8 cellular contexts compared by ENCODE assay signal in the genomic region with DNA sequence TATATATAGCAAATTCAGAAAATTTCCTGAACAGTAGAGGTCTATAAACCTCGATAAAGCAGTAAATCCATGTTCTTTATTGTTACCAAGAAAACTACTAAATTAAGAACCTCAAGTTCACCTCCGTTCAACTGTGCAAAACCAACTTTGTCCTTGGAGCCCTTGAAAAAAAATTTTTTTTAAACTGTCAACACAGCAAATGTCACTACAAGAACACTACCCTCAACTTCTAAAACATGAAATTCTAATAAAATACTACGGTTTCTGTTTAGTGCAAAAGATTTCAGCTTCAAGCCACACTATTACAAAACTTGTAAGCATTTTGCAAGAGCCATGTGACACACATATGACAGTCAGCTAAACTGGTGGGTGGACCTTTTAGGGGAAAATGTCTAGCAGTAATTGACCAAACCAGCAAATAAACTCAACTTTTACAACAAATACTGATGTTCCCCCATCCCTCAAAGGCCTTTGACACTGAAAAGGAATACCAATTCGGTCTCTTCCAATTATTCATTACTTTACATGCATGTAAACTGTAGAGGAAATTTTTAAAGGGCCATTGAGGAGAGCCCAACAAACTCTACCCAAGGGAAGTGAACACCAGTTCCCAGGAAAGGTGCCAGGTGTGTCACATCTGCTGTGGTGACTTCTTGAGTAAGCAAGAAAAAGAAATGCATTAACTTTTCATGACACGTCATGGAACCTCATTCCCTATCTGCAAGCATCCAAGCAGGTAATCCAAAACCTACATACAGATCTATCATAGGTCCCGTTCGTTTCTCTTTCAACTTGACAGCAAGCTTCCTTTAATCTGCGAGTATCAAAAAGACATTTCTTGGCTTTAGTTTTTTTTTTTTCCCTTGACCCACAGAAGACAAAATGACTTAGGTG. TPM values are rescaled to one million over a fixed set of nuclear protein-coding genes. Genes with fewer than 3 reads are reported as not detected.
DNase-seq lines count a peak whose midpoint lies in the region; ATAC-seq and TF ChIP-seq lines count a peak whose summit lies in the region.

No MANE protein-coding gene starts in this region.

- no peak for DNase-seq in BE2C
- DNase-seq in IMR-90, result peak; percentile 45
- no peak for DNase-seq in activated naive CD8-positive, alpha-beta T cell treated with anti-CD3 and anti-CD28 coated beads, Interleukin-2, amount 10 ng/mL, durations not matched to agents 7 days and 5 days
- DNase-seq in iris pigment epithelial cell (ENCODE audit: low read depth), result peak; percentile 54
- peak; percentile 53 for DNase-seq in stomach

- no peak overlapping the region for H2BK20ac ChIP-seq in IMR-90 (ENCODE audit: low read depth, low read length)

- peaks cover 63% of the 10 kb centered on the region for H4K20me1 ChIP-seq in IMR-90 (ENCODE audit: insufficient read depth, low read length)

- H3K27me3 Mint-ChIP-seq in activated naive CD8-positive, alpha-beta T cell treated with anti-CD3 and anti-CD28 coated beads, Interleukin-2, amount 10 ng/mL, durations not matched to agents 7 days and 5 days, result no peaks in the 10 kb centered on the region

- H3K9me3 Mint-ChIP-seq in activated naive CD8-positive, alpha-beta T cell treated with anti-CD3 and anti-CD28 coated beads, Interleukin-2, amount 10 ng/mL, durations not matched to agents 7 days and 5 days, result no peaks in the 10 kb centered on the region

- TF ChIP-seq POLR2A in IMR-90 (IDR thresholded peaks at IDR 0.05; ENCODE audit: low read depth, low read length), result no peak
- TF ChIP-seq POLR2A in stomach (IDR thresholded peaks at IDR 0.05), result no peak

- H3K4me1 ChIP-seq in BE2C (no peaks in the 10 kb centered on the region), IMR-90 (ENCODE audit: control insufficient read depth, insufficient read depth, low read length) (peaks cover 9% of the 10 kb centered on the region), stomach (peaks cover 42 to 61% (median 54%) of the 10 kb centered on the region in 4 donors)

- H2BK5ac ChIP-seq in IMR-90 (ENCODE audit: low read depth, low read length, poor library complexity, severe bottlenecking), result peak overlapping the region; percentile 90

- no peak overlapping the region for H2AFZ ChIP-seq in IMR-90 (replicated peaks; ENCODE audit: low read length, poor library complexity)

- no TSS peak for BruUV-seq in IMR-90 (replicated peaks; lab: Mats Ljungman, UMichigan)

- H3K4me3 ChIP-seq in BE2C (ENCODE audit: low read depth, low read length) (peak overlapping the region; percentile 86), IMR-90 (ENCODE audit: insufficient read depth, low read depth, low read length) (peak overlapping the region; percentile 72), stomach (peak overlapping the region; percentile 81 to 96 (median 90))

- no peak overlapping the region for H4K8ac ChIP-seq in IMR-90 (ENCODE audit: low read depth in 2 of 2, low read length in 2 of 2)

- H3K9ac ChIP-seq in IMR-90 (ENCODE audit: low read depth, low read length), result peak overlapping the region; percentile 95

- peak overlapping the region; percentile 100 for H3K4me3 Mint-ChIP-seq in activated naive CD8-positive, alpha-beta T cell treated with anti-CD3 and anti-CD28 coated beads, Interleukin-2, amount 10 ng/mL, durations not matched to agents 7 days and 5 days

- no peak overlapping the region for H2AK5ac ChIP-seq in IMR-90 (ENCODE audit: low read depth, low read length)

- in situ Hi-C loops in IMR-90 (cut with MboI; ENCODE audit: low sequenced_read_pairs), result no loop called here

- 71% methylated on average over 1 of the region's 8 CpGs; no CpG with 5 or more reads in 1 of the 2 experiments for WGBS in IMR-90 (ENCODE audit: extremely low coverage in 2 of 2, insufficient read length in 1 of 2), 2 experiments
- 5 to 10% (median 6%) methylated on average over 8 of the region's 8 CpGs for WGBS in stomach, 5 donors

- peak overlapping the region; percentile 89; the same call in 1 of the 2 replicates for H3K56ac ChIP-seq in IMR-90 (ENCODE audit: extremely low read depth, insufficient read depth, low read length)

- no peak for TF ChIP-seq CTCF in BE2C (IDR thresholded peaks at IDR 0.05; ENCODE audit: low read depth, low read length)
- no peak for TF ChIP-seq CTCF in IMR-90 (conservative IDR thresholded peaks at IDR 0.05; ENCODE audit: low read depth, low read length)
- TF ChIP-seq CTCF in stomach (IDR thresholded peaks at IDR 0.05), result no peak

- H3K27ac ChIP-seq in IMR-90 (ENCODE audit: insufficient read depth, low read length) (peak overlapping the region; percentile 36; the same call in 1 of the 2 replicates), stomach (peak overlapping the region; percentile 50 to 99 (median 98))

- dilution Hi-C loops in IMR-90 (cut with HindIII; ENCODE audit: low sequenced_read_pairs, unreplicated experiment), result no loop called here

- peaks cover 7% of the 10 kb centered on the region; the same call in 1 of the 2 replicates for H3K9me1 ChIP-seq in IMR-90 (ENCODE audit: insufficient read depth, low read length)

- peak overlapping the region; percentile 88 for H3K23ac ChIP-seq in IMR-90 (ENCODE audit: low read depth, low read length)

- H4K91ac ChIP-seq in IMR-90 (ENCODE audit: insufficient read depth, low read depth, low read length), result no peak overlapping the region

- H3K4me2 ChIP-seq in IMR-90 (ENCODE audit: low read depth, low read length), result peak overlapping the region; percentile 100

- peaks cover 5% of the 10 kb centered on the region for H3K36me3 Mint-ChIP-seq in activated naive CD8-positive, alpha-beta T cell treated with anti-CD3 and anti-CD28 coated beads, Interleukin-2, amount 10 ng/mL, durations not matched to agents 7 days and 5 days

- CTCF ChIA-PET in IMR-90 (lab: Yijun Ruan, JAX), result no interaction called here

- H3K4me1 Mint-ChIP-seq in activated naive CD8-positive, alpha-beta T cell treated with anti-CD3 and anti-CD28 coated beads, Interleukin-2, amount 10 ng/mL, durations not matched to agents 7 days and 5 days, result peaks cover 30% of the 10 kb centered on the region

- no peak overlapping the region for H2AK9ac ChIP-seq in IMR-90 (replicated peaks; ENCODE audit: low read depth, low read length, poor library complexity)

- no peak overlapping the region for H4K5ac ChIP-seq in IMR-90 (ENCODE audit: low read depth, low read length)

- no peak overlapping the region for H2BK120ac ChIP-seq in IMR-90 (ENCODE audit: low read depth, low read length)

- no peak for TF ChIP-seq RAD21 in IMR-90 (IDR thresholded peaks at IDR 0.05; ENCODE audit: low read length)

- H3K18ac ChIP-seq in IMR-90 (ENCODE audit: low read depth, low read length), result no peak overlapping the region

- intact Hi-C loops in IMR-90 (cut with micrococcal nuclease) (loop anchor here (5.0 kb wide), 1 partner anchor 41 kb away; no protein-coding TSS in a partner anchor), stomach (cut with DNase I; ENCODE audit: low total_unique reads) (no loop called here)

- H3K4ac ChIP-seq in IMR-90 (ENCODE audit: low read depth, low read length), result no peak overlapping the region

- H3K27ac Mint-ChIP-seq in activated naive CD8-positive, alpha-beta T cell treated with anti-CD3 and anti-CD28 coated beads, Interleukin-2, amount 10 ng/mL, durations not matched to agents 7 days and 5 days, result peak overlapping the region; percentile 99

- ATAC-seq in IMR-90 (ENCODE audit: low read depth) (no peak), GM21390 (IDR thresholded peaks at IDR 0.05; ENCODE audit: unreplicated experiment) (no peak), GM21526 (IDR thresholded peaks at IDR 0.05; ENCODE audit: low FRiP score, unreplicated experiment) (no peak), HG03025 (IDR thresholded peaks at IDR 0.05; ENCODE audit: low FRiP score, unreplicated experiment) (no peak)
- no peak for ATAC-seq in activated naive CD8-positive, alpha-beta T cell treated with anti-CD3 and anti-CD28 coated beads, Interleukin-2, amount 10 ng/mL, durations not matched to agents 7 days and 5 days (ENCODE audit: low read depth)

- H3K36me3 ChIP-seq in BE2C (no peaks in the 10 kb centered on the region), IMR-90 (ENCODE audit: control insufficient read depth, insufficient read depth, low read length) (no peaks in the 10 kb centered on the region), stomach (no peaks in the 10 kb centered on the region)

- no peak overlapping the region for H2BK15ac ChIP-seq in IMR-90 (ENCODE audit: low read depth, low read length)

- peak overlapping the region; percentile 56 for H3K14ac ChIP-seq in IMR-90 (replicated peaks; ENCODE audit: low read depth, low read length)

- TF ChIP-seq EP300 in stomach (IDR thresholded peaks at IDR 0.05), result no peak

- peaks cover 3 to 13% of the 10 kb centered on the region in 2 experiments; a peak in 3 of 4 replicates for H3K79me1 ChIP-seq in IMR-90 (ENCODE audit: low read depth in 1 of 2, low read length in 2 of 2)

- no peaks in the 10 kb centered on the region for H3K9me3 ChIP-seq in BE2C
- no peaks in the 10 kb centered on the region for H3K9me3 ChIP-seq in IMR-90 (ENCODE audit: control insufficient read depth, insufficient read depth, low read length)
- no peaks in the 10 kb centered on the region for H3K9me3 ChIP-seq in stomach

- H3K27me3 ChIP-seq in BE2C (no peaks in the 10 kb centered on the region), IMR-90 (ENCODE audit: control insufficient read depth, insufficient read depth, low read length) (no peaks in the 10 kb centered on the region), stomach (no peaks in the 10 kb centered on the region)

- POLR2A ChIA-PET in IMR-90 (lab: Charles Lee; ENCODE audit: unreplicated experiment), result interaction anchor here (0.7 kb wide), 2 partner anchors 27 to 494 kb away, joined by 8 to 14 read pairs; no protein-coding TSS in a partner anchor
- POLR2A ChIA-PET in activated naive CD8-positive, alpha-beta T cell treated with anti-CD3 and anti-CD28 coated beads, Interleukin-2, amount 10 ng/mL, durations not matched to agents 7 days and 5 days (lab: Charles Lee), result interaction anchor here (0.6 to 3.1 kb wide), 10 partner anchors 9 to 519 kb away, joined by 3 to 43 read pairs (median 6); a partner anchor contains a TSS

TF ChIP-seq in IMR-90, 13 proteins besides CTCF, POLR2A, EP300 and RAD21 (continues in another document):
- no peak for TF ChIP-seq RFX5 (IDR thresholded peaks at IDR 0.05; ENCODE audit: low read depth, low read length)
- no peak for TF ChIP-seq FOS (IDR thresholded peaks at IDR 0.05; ENCODE audit: low read depth, low read length)
- peak; percentile 54 for TF ChIP-seq MAFK (IDR thresholded peaks at IDR 0.05; ENCODE audit: low read depth, low read length)

RNA-seq across cellular contexts. Expression of a gene that starts 1.4 kb away (rescaled TPM):
- 60.8 TPM for polyA plus RNA-seq in BE2C (2012; ENCODE audit: insufficient read depth, insufficient read length, low read depth)
- total RNA-seq in IMR-90 (2012; rRNA removed) (114 and 127 TPM in 2 replicates), stomach (100 to 1,000 TPM in 1 of 5 donors, 10 to 100 TPM in 4; 58.2 to 143 (median 67.4) TPM)
- polyA plus RNA-seq in IMR-90 (2012; rRNA removed) (152 and 169 TPM in 2 replicates), stomach (100 to 1,000 TPM in 2 of 3 donors, 10 to 100 TPM in 1; 96.9 to 160 (median 135) TPM)
- polyA plus RNA-seq in IMR-90 (2012; cell fraction: cytosol; rRNA removed), result 44.4 and 46.8 TPM in 2 replicates
- polyA plus RNA-seq in IMR-90 (2012; cell fraction: nucleus; rRNA removed; ENCODE audit: low replicate concordance), result 10.2 and 75.1 TPM in 2 replicates
- 10 to 100 TPM; 55.5 to 61.9 TPM for total RNA-seq in activated naive CD8-positive, alpha-beta T cell treated with anti-CD3 and anti-CD28 coated beads, Interleukin-2, amount 10 ng/mL, durations not matched to agents 7 days and 5 days

Comparison
In these comparisons a context has a peak if more than half of its experiments do, and no peak if none do; other contexts are left out.
1. DNase-seq: peak in IMR-90 (single experiment), iris pigment epithelial cell (single experiment) and stomach (single experiment); none in BE2C (single experiment) and activated naive CD8-positive, alpha-beta T cell treated with anti-CD3 and anti-CD28 coated beads, Interleukin-2, amount 10 ng/mL, durations not matched to agents 7 days and 5 days (single experiment).
2. Peak in every context shown above with its lines, with median percentiles within 50 percentile points of each other: H3K4me3 ChIP-seq.